Comparison of ENCODE assay signal across 1 cellular context in genomic region chr7:46215987-46216567, GRCh38.
TF ChIP-seq lines count a peak whose summit lies in the region.

No MANE protein-coding gene starts in this region.

TF ChIP-seq in HepG2, 621 proteins besides CTCF, POLR2A, EP300 and RAD21 (continued from another document and continues in another):
- TF ChIP-seq GRHL1 (CRISPR knock-in tag; conservative IDR thresholded peaks at IDR 0.05), result no peak
- TF ChIP-seq HMGXB3 (CRISPR knock-in tag; IDR thresholded peaks at IDR 0.05; ENCODE audit: borderline replicate concordance), result 0 out of 2 replicates have a peak, but pooled peaks have one; percentile 57
- TF ChIP-seq SSRP1 (CRISPR knock-in tag; IDR thresholded peaks at IDR 0.05), result no peak
- TF ChIP-seq E2F5 (CRISPR knock-in tag; conservative IDR thresholded peaks at IDR 0.05), result no peak
- TF ChIP-seq HDAC2 (CRISPR knock-in tag; IDR thresholded peaks at IDR 0.05), result peak; percentile 79
- 0 out of 2 replicates have a peak, but pooled peaks have one; percentile 67 for TF ChIP-seq ZFP82 (CRISPR knock-in tag; IDR thresholded peaks at IDR 0.05; ENCODE audit: borderline replicate concordance)
- TF ChIP-seq ARNT2 (CRISPR knock-in tag; IDR thresholded peaks at IDR 0.05; ENCODE audit: low read depth), result 0 out of 2 replicates have a peak, but pooled peaks have one; percentile 45
- TF ChIP-seq MIXL1 (CRISPR knock-in tag; IDR thresholded peaks at IDR 0.05), result peak; percentile 60
- TF ChIP-seq LCORL (IDR thresholded peaks at IDR 0.05), result no peak
- TF ChIP-seq LCORL (CRISPR knock-in tag; IDR thresholded peaks at IDR 0.05), result peak; percentile 60; the same call in 1 of the 2 replicates
- TF ChIP-seq PRMT3 (CRISPR knock-in tag; IDR thresholded peaks at IDR 0.05; ENCODE audit: borderline replicate concordance, low read depth), result 0 out of 2 replicates have a peak, but pooled peaks have one; percentile 49
- peak; percentile 33; the same call in 1 of the 2 replicates for TF ChIP-seq NRL (CRISPR knock-in tag; IDR thresholded peaks at IDR 0.05; ENCODE audit: borderline replicate concordance)
- no peak for TF ChIP-seq RFXAP (CRISPR knock-in tag; IDR thresholded peaks at IDR 0.05; ENCODE audit: borderline replicate concordance)
- TF ChIP-seq POGZ (CRISPR knock-in tag; IDR thresholded peaks at IDR 0.05), result peak; percentile 85
- TF ChIP-seq ZNF460 (CRISPR knock-in tag; IDR thresholded peaks at IDR 0.05; ENCODE audit: borderline replicate concordance), result peak; percentile 44; the same call in 1 of the 2 replicates
- no peak for TF ChIP-seq ZNF704 (CRISPR knock-in tag; IDR thresholded peaks at IDR 0.05; ENCODE audit: borderline replicate concordance)
- peak; percentile 77 for TF ChIP-seq ZMYM4 (CRISPR knock-in tag; IDR thresholded peaks at IDR 0.05)
- peak in 1 of 2 experiments; percentile 69; a peak in 1 of 4 replicates for TF ChIP-seq HMGXB4 (CRISPR knock-in tag; IDR thresholded peaks at IDR 0.05; ENCODE audit: borderline replicate concordance in 1 of 2, low read depth in 1 of 2)
- no peak for TF ChIP-seq ZNF530 (CRISPR knock-in tag; IDR thresholded peaks at IDR 0.05; ENCODE audit: low read depth)
- no peak for TF ChIP-seq NCOA5 (CRISPR knock-in tag; IDR thresholded peaks at IDR 0.05)
- TF ChIP-seq KLF6 (CRISPR knock-in tag; IDR thresholded peaks at IDR 0.05), result peak; percentile 87; the same call in 1 of the 2 replicates
- TF ChIP-seq MXD4 (CRISPR knock-in tag; IDR thresholded peaks at IDR 0.05), result 0 out of 2 replicates have a peak, but pooled peaks have one; percentile 52
- TF ChIP-seq SNAPC5 (CRISPR knock-in tag; IDR thresholded peaks at IDR 0.05; ENCODE audit: borderline replicate concordance), result no peak
- 0 out of 2 replicates have a peak, but pooled peaks have one; percentile 42 for TF ChIP-seq SNAI1 (CRISPR knock-in tag; IDR thresholded peaks at IDR 0.05; ENCODE audit: borderline replicate concordance)
- 0 out of 2 replicates have a peak, but pooled peaks have one; percentile 24 for TF ChIP-seq ZBTB43 (CRISPR knock-in tag; conservative IDR thresholded peaks at IDR 0.05)
- 0 out of 2 replicates have a peak, but pooled peaks have one; percentile 52 for TF ChIP-seq SNAPC2 (CRISPR knock-in tag; IDR thresholded peaks at IDR 0.05)
- TF ChIP-seq ISL2 (CRISPR knock-in tag; IDR thresholded peaks at IDR 0.05), result peak; percentile 68; the same call in 1 of the 2 replicates
- TF ChIP-seq ZNF12 (CRISPR knock-in tag; IDR thresholded peaks at IDR 0.05), result peak; percentile 44; the same call in 1 of the 2 replicates
- no peak for TF ChIP-seq ZXDC (CRISPR knock-in tag; IDR thresholded peaks at IDR 0.05)
- TF ChIP-seq CREBL2 (CRISPR knock-in tag; IDR thresholded peaks at IDR 0.05; ENCODE audit: borderline replicate concordance), result no peak
- TF ChIP-seq ZNF292 (CRISPR knock-in tag; IDR thresholded peaks at IDR 0.05; ENCODE audit: borderline replicate concordance, low read depth), result peak; percentile 59; the same call in 1 of the 2 replicates
- TF ChIP-seq ELF3 (CRISPR knock-in tag; IDR thresholded peaks at IDR 0.05), result peak; percentile 84
- peak; percentile 64; the same call in 1 of the 2 replicates for TF ChIP-seq IRF9 (CRISPR knock-in tag; IDR thresholded peaks at IDR 0.05; ENCODE audit: borderline replicate concordance)
- TF ChIP-seq DNMT3B (CRISPR knock-in tag; conservative IDR thresholded peaks at IDR 0.05), result peak; percentile 80; the same call in 1 of the 2 replicates
- TF ChIP-seq GATA4 (IDR thresholded peaks at IDR 0.05; ENCODE audit: borderline replicate concordance, low read depth), result peak; percentile 36; the same call in 1 of the 2 replicates
- no peak for TF ChIP-seq BRCA1 (CRISPR knock-in tag; IDR thresholded peaks at IDR 0.05)
- TF ChIP-seq ZMYM2 (CRISPR knock-in tag; IDR thresholded peaks at IDR 0.05), result 0 out of 2 replicates have a peak, but pooled peaks have one; percentile 38
- no peak for TF ChIP-seq SRSF4 (IDR thresholded peaks at IDR 0.05; ENCODE audit: low read depth, low read length, poor library complexity, severe bottlenecking)
- TF ChIP-seq MIER2 (CRISPR knock-in tag; IDR thresholded peaks at IDR 0.05), result peak; percentile 83
- TF ChIP-seq FUBP1 (CRISPR knock-in tag; IDR thresholded peaks at IDR 0.05; ENCODE audit: borderline replicate concordance), result no peak
- peak; percentile 25; the same call in 1 of the 2 replicates for TF ChIP-seq ZNF629 (CRISPR knock-in tag; conservative IDR thresholded peaks at IDR 0.05)
- TF ChIP-seq POLR2AphosphoS2 (IDR thresholded peaks at IDR 0.05; ENCODE audit: low read depth, low read length), result no peak
- TF ChIP-seq ERF (CRISPR knock-in tag; IDR thresholded peaks at IDR 0.05), result peak; percentile 86; the same call in 1 of the 2 replicates
- no peak for TF ChIP-seq MAFF (IDR thresholded peaks at IDR 0.05; ENCODE audit: low read depth, low read length)
- no peak for TF ChIP-seq ZNF430 (CRISPR knock-in tag; IDR thresholded peaks at IDR 0.05)
